ENCODE assay signal across 9 cellular contexts in genomic region chr1:111988743-111989453, GRCh38. TPM values are rescaled to one million over a fixed set of nuclear protein-coding genes. Genes with fewer than 3 reads are reported as not detected.
DNase-seq lines count a peak whose midpoint lies in the region; ATAC-seq and TF ChIP-seq lines count a peak whose summit lies in the region.
"Had no signal": no experiment of that assay in that cellular context is flagged by ENCODE, and none has a peak within 500 bp of the region (broad histone marks: within the 10 kb centered on the region; RNA-seq: fewer than 3 reads in every experiment).

No MANE protein-coding gene starts in this region.

- 5 to 9% methylated on average over 23 to 51 of the region's 51 CpGs for WGBS in endodermal cell (ENCODE audit: insufficient coverage in 1 of 2, insufficient read length in 1 of 2), 2 experiments

- H3K4me3 ChIP-seq in BLaER1 treated with 17β-estradiol and CSF1 and Interleukin-3, amounts not matched to agents 10 nM and 100 nM = peak overlapping the region; percentile 59 to 75 (median 66)
- H3K4me3 ChIP-seq in endodermal cell (ENCODE audit: low read length) = no peak overlapping the region
- H3K4me3 ChIP-seq in neural progenitor cell = peak overlapping the region; percentile 65

- H2AFZ ChIP-seq in neural progenitor cell (replicated peaks) = peak overlapping the region; percentile 44

- no peak for ATAC-seq in HG03521 (IDR thresholded peaks at IDR 0.05; ENCODE audit: unreplicated experiment)

- no peak for TF ChIP-seq CTCF in endodermal cell (conservative IDR thresholded peaks at IDR 0.05)
- TF ChIP-seq CTCF in neural progenitor cell (IDR thresholded peaks at IDR 0.05) = no peak

- H3K36me3 ChIP-seq in BLaER1 treated with 17β-estradiol and CSF1 and Interleukin-3, amounts not matched to agents 10 nM and 100 nM = no peaks in the 10 kb centered on the region
- H3K36me3 ChIP-seq in endodermal cell (ENCODE audit: control insufficient read depth, insufficient read depth, low read length) (no peaks in the 10 kb centered on the region), neural progenitor cell (no peaks in the 10 kb centered on the region)

- peak overlapping the region; percentile 49 for H3K4me3 Mint-ChIP-seq in endodermal cell
- peak overlapping the region; percentile 83 for H3K4me3 Mint-ChIP-seq in neural progenitor cell

- H3K79me2 ChIP-seq in neural progenitor cell (ENCODE audit: low read depth) = no peaks in the 10 kb centered on the region

- DNase-seq in NCI-H1694 treated with DMSO at 0.1 percent for 48 hours (lab: John Stamatoyannopoulos, UW) = peak; percentile 13
- peak; percentile 82 for DNase-seq in endodermal cell
- DNase-seq in neural progenitor cell (ENCODE audit: low spot score) = peak; percentile 56
- no peak for DNase-seq in kidney glomerular epithelial cell (lab: John Stamatoyannopoulos, UW)
- DNase-seq in NOMO-1 (lab: John Stamatoyannopoulos, UW; ENCODE audit: unreplicated experiment in 2 of 2) = no peak
- no peak for DNase-seq in HPDE6-E6E7 (ENCODE audit: extremely low spot score)

- H3F3A ChIP-seq in neural progenitor cell (ENCODE audit: low read depth) = peaks cover 22% of the 10 kb centered on the region

- H3K27me3 Mint-ChIP-seq in endodermal cell (ENCODE audit: insufficient read depth) = peaks cover 93% of the 10 kb centered on the region
- H3K27me3 Mint-ChIP-seq in neural progenitor cell (ENCODE audit: insufficient read depth, low read depth) = peaks cover 62% of the 10 kb centered on the region

- H3K27me3 ChIP-seq in BLaER1 treated with 17β-estradiol and CSF1 and Interleukin-3, amounts not matched to agents 10 nM and 100 nM = peaks cover 64 to 89% (median 73%) of the 10 kb centered on the region in 11 experiments
- peaks cover 97% of the 10 kb centered on the region for H3K27me3 ChIP-seq in endodermal cell (ENCODE audit: control insufficient read depth, insufficient read depth, low read length, poor library complexity, severe bottlenecking)
- peaks cover 85% of the 10 kb centered on the region for H3K27me3 ChIP-seq in neural progenitor cell

- H3K27ac ChIP-seq in BLaER1 treated with 17β-estradiol and CSF1 and Interleukin-3, amounts not matched to agents 10 nM and 100 nM = 0 out of 22 replicates have a peak overlapping the region, but pooled peaks of 1 of the 11 experiments have one; percentile 11
- H3K27ac ChIP-seq in endodermal cell (ENCODE audit: low read depth, low read length) (no peak overlapping the region), neural progenitor cell (no peak overlapping the region)

- H3K9me3 Mint-ChIP-seq in endodermal cell = no peaks in the 10 kb centered on the region
- no peaks in the 10 kb centered on the region for H3K9me3 Mint-ChIP-seq in neural progenitor cell

- peaks cover 0 to 59% (median 30%) of the 10 kb centered on the region in 11 experiments; a peak in 17 of 22 replicates for H4K20me1 ChIP-seq in BLaER1 treated with 17β-estradiol and CSF1 and Interleukin-3, amounts not matched to agents 10 nM and 100 nM
- H4K20me1 ChIP-seq in neural progenitor cell (ENCODE audit: low read depth) = peaks cover 22% of the 10 kb centered on the region

- peak overlapping the region; percentile 17 to 70 (median 58); a peak in 20 of 22 replicates for H3K9ac ChIP-seq in BLaER1 treated with 17β-estradiol and CSF1 and Interleukin-3, amounts not matched to agents 10 nM and 100 nM
- H3K9ac ChIP-seq in endodermal cell (ENCODE audit: extremely low read depth, low read length, poor library complexity, severe bottlenecking) = no peak overlapping the region
- no peak overlapping the region for H3K9ac ChIP-seq in neural progenitor cell

- H3K36me3 Mint-ChIP-seq in endodermal cell (ENCODE audit: low read depth) (no peaks in the 10 kb centered on the region), neural progenitor cell (no peaks in the 10 kb centered on the region)

- H3K4me1 Mint-ChIP-seq in endodermal cell (no peaks in the 10 kb centered on the region), neural progenitor cell (peaks cover 20% of the 10 kb centered on the region)

- peaks cover 13 to 35% (median 23%) of the 10 kb centered on the region in 10 experiments for H3K4me1 ChIP-seq in BLaER1 treated with 17β-estradiol and CSF1 and Interleukin-3, amounts not matched to agents 10 nM and 100 nM
- no peaks in the 10 kb centered on the region for H3K4me1 ChIP-seq in endodermal cell (ENCODE audit: control insufficient read depth, insufficient read depth, low read length)
- peaks cover 21% of the 10 kb centered on the region for H3K4me1 ChIP-seq in neural progenitor cell

- H3K9me3 ChIP-seq in BLaER1 treated with 17β-estradiol and CSF1 and Interleukin-3, amounts not matched to agents 10 nM and 100 nM (replicated peaks in 1 of 11) = no peaks in the 10 kb centered on the region
- H3K9me3 ChIP-seq in endodermal cell (ENCODE audit: control insufficient read depth, low read length) (no peaks in the 10 kb centered on the region), neural progenitor cell (ENCODE audit: low read depth) (no peaks in the 10 kb centered on the region)

- H3K27ac Mint-ChIP-seq in endodermal cell (no peak overlapping the region), neural progenitor cell (no peak overlapping the region)

- peak overlapping the region; percentile 93 to 99 (median 96) for H3K4me2 ChIP-seq in BLaER1 treated with 17β-estradiol and CSF1 and Interleukin-3, amounts not matched to agents 10 nM and 100 nM
- H3K4me2 ChIP-seq in neural progenitor cell = peak overlapping the region; percentile 99

RNA-seq across cellular contexts. Expression of gene KCND3, which starts 0.6 kb away (rescaled TPM):
- total RNA-seq in endodermal cell = under 1 TPM in 1 of 2 donors, not detected in 1; 0.13 TPM
- polyA plus RNA-seq in endodermal cell (2013, experiment 1 of 2) = 1.4 TPM
- 1.6 TPM for polyA plus RNA-seq in endodermal cell (2013, experiment 2 of 2)
- total RNA-seq in neural progenitor cell (ENCODE audit: low replicate concordance) = 0.06 and 0.09 TPM in 2 replicates
- total RNA-seq: activated CD8-positive, alpha-beta memory T cell treated with anti-CD3 and anti-CD28 coated beads for 36 hours had no signal

Comparison
In these comparisons a context has a peak if more than half of its experiments do, and no peak if none do; other contexts are left out.
1. H3K9ac ChIP-seq: peak in BLaER1 treated with 17β-estradiol and CSF1 and Interleukin-3, amounts not matched to agents 10 nM and 100 nM (11 of 11); none in endodermal cell (single experiment) and neural progenitor cell (single experiment).
2. DNase-seq: peak in NCI-H1694 treated with DMSO at 0.1 percent for 48 hours (single experiment), endodermal cell (single experiment) and neural progenitor cell (single experiment); none in kidney glomerular epithelial cell (single experiment), NOMO-1 (0 of 2) and HPDE6-E6E7 (single experiment).